Comparison of ENCODE assay signal across 9 cellular contexts in genomic region chr17:38572665-38573365, GRCh38.
A peak's percentile ranks its signal among the peaks of the same experiment; 100 is the strongest.
DNase-seq lines count a peak whose midpoint lies in the region; ATAC-seq, FAIRE-seq and TF ChIP-seq lines count a peak whose summit lies in the region.
"Had no signal": no experiment of that assay in that cellular context is flagged by ENCODE, and none has a peak within 500 bp of the region (broad histone marks: within the 10 kb centered on the region; RNA-seq: fewer than 3 reads in every experiment).

No MANE protein-coding gene starts in this region.

- no peaks in the 10 kb centered on the region for H3K36me3 ChIP-seq in KMS-11 (ENCODE audit: insufficient read depth)

- H3K4me3 ChIP-seq in KMS-11 (IDR thresholded peaks at IDR 0.05; ENCODE audit: insufficient read depth, low read depth, low read length) = no peak overlapping the region

- H3K27me3 ChIP-seq in KMS-11 (ENCODE audit: insufficient read depth, low read depth) = peaks cover 98% of the 10 kb centered on the region

- FAIRE-seq in D721Med (lab: Jason Lieb, UNC) = no peak
- FAIRE-seq: colon had no signal

- H3K79me2 ChIP-seq in KMS-11 (ENCODE audit: insufficient read depth, low read depth) = no peaks in the 10 kb centered on the region

- no peak for TF ChIP-seq CTCF in D721Med (IDR thresholded peaks at IDR 0.05; ENCODE audit: insufficient read depth, missing control alignments)
- TF ChIP-seq CTCF in KMS-11 (conservative IDR thresholded peaks at IDR 0.05; ENCODE audit: low read depth, low read length) = no peak

- no peak overlapping the region for H3K27ac ChIP-seq in KMS-11

- peak; percentile 85 for DNase-seq in D721Med (ENCODE audit: insufficient read length, low spot score)
- DNase-seq in anterior cingulate cortex (lab: John Stamatoyannopoulos, UW) = peak in 51 of 58 donors; percentile 10 to 83 (median 53)
- peak; percentile 76 for DNase-seq in medulla oblongata (ENCODE audit: extremely low spot score)
- no peak for DNase-seq in stimulated activated CD8-positive, alpha-beta memory T cell treated with anti-CD3 and anti-CD28 coated beads, Interleukin-4, amount 100 ng/mL, for 48 hours
- DNase-seq in hepatic stellate cell (ENCODE audit: low spot score) = no peak
- no peak for DNase-seq in activated naive CD4-positive, alpha-beta T cell (lab: John Stamatoyannopoulos, UW)

- H3K4me2 ChIP-seq in KMS-11 = peak overlapping the region; percentile 36; the same call in 1 of the 2 replicates

- no peak overlapping the region for H2AFZ ChIP-seq in KMS-11 (ENCODE audit: low read depth)

- H4K20me1 ChIP-seq in KMS-11 (ENCODE audit: insufficient read depth) = no peaks in the 10 kb centered on the region

- H3K9ac ChIP-seq in KMS-11 = no peak overlapping the region

- H3K4me1 ChIP-seq in KMS-11 (ENCODE audit: low read depth, poor library complexity, severe bottlenecking) = peaks cover 4% of the 10 kb centered on the region

- ATAC-seq in HG03460 (IDR thresholded peaks at IDR 0.05; ENCODE audit: unreplicated experiment) = no peak

Comparison
In these comparisons a context has a peak if more than half of its experiments do, and no peak if none do; other contexts are left out.
1. DNase-seq: peak in D721Med (single experiment), anterior cingulate cortex (51 of 58) and medulla oblongata (single experiment); none in stimulated activated CD8-positive, alpha-beta memory T cell treated with anti-CD3 and anti-CD28 coated beads, Interleukin-4, amount 100 ng/mL, for 48 hours (single experiment), hepatic stellate cell (single experiment) and activated naive CD4-positive, alpha-beta T cell (0 of 4).